In the genomic region with DNA sequence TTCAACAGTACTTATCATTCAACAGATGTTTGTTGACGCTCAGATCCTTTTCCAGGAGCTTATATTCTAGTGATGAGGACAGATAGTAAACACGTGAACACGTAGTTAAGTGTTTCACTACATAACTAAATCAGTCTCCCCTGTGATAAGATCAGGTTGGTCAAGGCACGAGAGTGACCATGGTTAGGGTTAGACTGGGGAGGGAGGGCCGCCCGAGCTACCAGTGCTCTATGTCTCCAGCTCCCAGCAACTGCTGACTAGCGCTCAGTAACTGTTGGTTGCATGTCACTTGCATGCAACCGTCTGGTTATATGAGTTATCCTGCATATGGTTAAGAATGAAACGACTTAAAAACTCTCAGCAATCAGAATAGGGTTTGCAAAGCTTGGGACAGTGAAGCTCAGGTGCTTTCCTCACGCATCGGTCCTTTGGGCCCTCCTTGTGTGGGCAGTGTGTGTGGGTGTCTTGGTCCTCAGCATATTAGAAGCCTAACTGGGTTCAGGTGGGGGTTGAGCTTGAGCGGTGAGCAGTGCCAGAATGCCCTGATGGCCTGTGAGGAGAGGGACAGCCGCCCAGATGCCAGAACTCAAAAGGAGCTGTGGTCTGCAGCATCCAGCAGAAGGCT, we compare ENCODE assay signal across 23 cellular contexts.
"Had no signal": no experiment of that assay in that cellular context is flagged by ENCODE, and none has a peak within 500 bp of the region (broad histone marks: within the 10 kb centered on the region; RNA-seq: fewer than 3 reads in every experiment).

No MANE protein-coding gene starts in this region.

- DNase-seq: activated CD4-positive, alpha-beta T cell treated with anti-CD3 and anti-CD28 coated beads for 48 hours; activated CD4-positive, alpha-beta T cell treated with anti-CD3 and anti-CD28 coated beads, Interleukin-2, amount 50 U/mL, for 48 hours; activated CD8-positive, alpha-beta memory T cell treated with anti-CD3 and anti-CD28 coated beads for 24 hours; activated gamma-delta T cell; activated naive CD4-positive, alpha-beta T cell treated with anti-CD3 and anti-CD28 coated beads, Interleukin-2, amount 50 U/mL, for 16 hours; anterior cingulate cortex; dermis blood vessel endothelial cell; effector CD4-positive, alpha-beta T cell; gastrocnemius medialis; islet precursor cell; left ventricle myocardium superior; nucleus accumbens; psoas muscle; stimulated activated CD4-positive, alpha-beta T cell treated with anti-CD3 and anti-CD28 coated beads, Interleukin-1b, Interleukin-23, amount 100 ng/mL, for 48 hours; stimulated activated CD4-positive, alpha-beta T cell treated with anti-CD3 and anti-CD28 coated beads, Interleukin-4, amount 100 ng/mL, for 4 hours; stimulated activated naive CD4-positive, alpha-beta T cell; tibial artery had no signal

- ATAC-seq: gastrocnemius medialis, left ventricle myocardium superior, psoas muscle had no signal

- H2AFZ ChIP-seq: hepatocyte, parathyroid adenoma had no signal

- H3K27me3 ChIP-seq: gastrocnemius medialis, hepatocyte, suprapubic skin, tibial artery had no signal

- H3K27ac ChIP-seq: gastrocnemius medialis, hepatocyte, parathyroid adenoma, psoas muscle, suprapubic skin, tibial artery had no signal

- H3K36me3 ChIP-seq: gastrocnemius medialis, suprapubic skin had no signal

- H3K9me3 Mint-ChIP-seq: central memory CD8-positive, alpha-beta T cell had no signal

- H3K27me3 Mint-ChIP-seq: central memory CD8-positive, alpha-beta T cell had no signal

- H3K4me3 Mint-ChIP-seq: central memory CD8-positive, alpha-beta T cell had no signal

- H3K4me3 ChIP-seq: gastrocnemius medialis, hepatocyte, psoas muscle, smooth muscle cell, suprapubic skin, tibial artery had no signal

- H3K4me2 ChIP-seq: hepatocyte, smooth muscle cell had no signal

- FAIRE-seq: bronchial epithelial cell had no signal

- H3K9ac ChIP-seq: parathyroid adenoma had no signal

- H3K9me3 ChIP-seq: gastrocnemius medialis, psoas muscle, suprapubic skin, tibial artery had no signal
